21 cellular contexts compared by ENCODE assay signal in the genomic region with DNA sequence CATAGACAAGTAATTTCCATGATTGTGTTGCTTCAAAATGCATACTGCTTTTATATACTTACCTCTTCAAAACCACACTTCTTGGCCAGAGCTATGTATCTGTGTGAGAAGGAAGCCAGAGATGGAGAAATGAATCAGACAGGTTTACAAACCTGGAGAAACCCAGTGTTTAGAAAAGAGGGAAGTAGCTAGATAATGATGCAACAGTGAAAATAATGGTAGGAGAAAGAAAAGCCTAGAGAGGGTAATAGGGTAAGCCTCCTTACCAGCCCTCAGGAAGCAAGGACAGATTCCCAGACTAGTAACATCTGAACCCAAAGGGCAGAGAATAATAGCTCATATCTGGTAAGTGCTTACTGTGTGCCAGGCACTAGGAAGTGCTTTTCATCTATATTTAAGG.
"Had no signal": no experiment of that assay in that cellular context is flagged by ENCODE, and none has a peak within 500 bp of the region (broad histone marks: within the 10 kb centered on the region; RNA-seq: fewer than 3 reads in every experiment).

No MANE protein-coding gene starts in this region.

- H3K4me3 ChIP-seq: cardiac muscle cell, right atrium auricular region, skin epidermis, tibial artery had no signal

- H3K27me3 Mint-ChIP-seq: naive thymus-derived CD8-positive, alpha-beta T cell had no signal

- H3K27ac Mint-ChIP-seq: activated T-helper 2 cell treated with anti-CD3 and anti-CD28 coated beads, Interferon-gamma antibody, Interleukin-2, Interleukin-4, amounts not matched to agents 10 μg/mL and 5 μg/mL and 100 μg/mL, durations not matched to agents 14 hours and 24 hours and 36 hours; naive thymus-derived CD8-positive, alpha-beta T cell had no signal

- H3K4me3 Mint-ChIP-seq: naive thymus-derived CD8-positive, alpha-beta T cell had no signal

- H3K4me1 Mint-ChIP-seq: naive thymus-derived CD8-positive, alpha-beta T cell had no signal

- H3K36me3 Mint-ChIP-seq: naive thymus-derived CD8-positive, alpha-beta T cell had no signal

- FAIRE-seq: astrocyte, colon, endometrium, urothelium cell line had no signal

- DNase-seq: activated CD4-positive, alpha-beta T cell treated with anti-CD3 and anti-CD28 coated beads, Interleukin-2, amount 50 U/mL, for 48 hours; activated naive CD4-positive, alpha-beta T cell treated with anti-CD3 and anti-CD28 coated beads, Interleukin-2, amount 50 U/mL, for 16 hours; foreskin fibroblast; hypothalamus; left ventricle myocardium superior; mesenchymal stem cell; naive thymus-derived CD8-positive, alpha-beta T cell; stimulated activated CD4-positive, alpha-beta T cell treated with anti-CD3 and anti-CD28 coated beads, Interleukin-15, amount 100 ng/mL, for 24 hours; stimulated activated CD4-positive, alpha-beta T cell treated with anti-CD3 and anti-CD28 coated beads, Interleukin-4, amount 100 ng/mL, for 1 hour; stimulated activated naive CD4-positive, alpha-beta T cell; T1000; tibial artery had no signal

- ATAC-seq: activated CD4-positive, CD25-positive, alpha-beta regulatory T cell treated with anti-CD3 and anti-CD28 coated beads, Interleukin-2, amount 50 U/mL, for 24 hours; left ventricle myocardium superior; naive thymus-derived CD8-positive, alpha-beta T cell had no signal
